7 cellular contexts compared by ENCODE assay signal in the genomic region with DNA sequence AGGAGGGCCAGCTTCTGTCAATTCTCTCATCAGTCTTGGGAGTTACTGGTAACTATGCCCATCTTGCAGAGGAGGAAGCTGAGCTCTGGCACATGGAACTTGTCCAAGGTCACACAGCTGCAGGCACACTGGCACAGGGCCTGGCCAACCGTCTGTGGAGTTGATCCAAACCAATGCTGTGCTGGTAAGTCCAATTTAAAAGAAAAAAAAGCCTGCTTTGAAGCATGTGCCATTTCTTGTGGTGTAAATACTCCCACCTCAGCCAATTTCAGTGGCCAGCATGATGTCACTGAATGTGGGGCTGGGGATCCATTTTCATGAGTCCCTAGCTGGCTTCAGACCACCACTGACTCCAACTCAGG.
A peak's percentile ranks its signal among the peaks of the same experiment; 100 is the strongest.
DNase-seq lines count a peak whose midpoint lies in the region; ATAC-seq, FAIRE-seq and TF ChIP-seq lines count a peak whose summit lies in the region.

No MANE protein-coding gene starts in this region.

- 20 to 31% (median 22%) methylated on average over 1 of the region's 1 CpG for WGBS in adipose tissue, 3 donors

- H3K9me3 ChIP-seq in kidney (ENCODE audit: control insufficient read depth in 1 of 2, low read length in 2 of 2) (peaks cover 0 to 13% of the 10 kb centered on the region in 2 donors), HAP-1 (peaks cover 8% of the 10 kb centered on the region; the same call in 1 of the 2 replicates)

- FAIRE-seq in kidney (lab: Jason Lieb, UNC) (no peak), D721Med (lab: Jason Lieb, UNC) (no peak)

- H3K36me3 ChIP-seq in kidney (ENCODE audit: control insufficient read depth in 1 of 2, insufficient read depth in 2 of 2, low read length in 2 of 2) (no peaks in the 10 kb centered on the region), HAP-1 (replicated peaks) (no peaks in the 10 kb centered on the region)

- H3K4me1 ChIP-seq in kidney (ENCODE audit: control insufficient read depth in 1 of 2, insufficient read depth in 1 of 2, low read depth in 1 of 2, low read length in 2 of 2) (peaks cover 0 to 12% of the 10 kb centered on the region in 2 donors), HAP-1 (no peaks in the 10 kb centered on the region; the same call in 1 of the 2 replicates)

- H3K4me3 ChIP-seq in kidney (ENCODE audit: low read length in 2 of 2) (peak overlapping the region in 1 of 2 donors; percentile 1), HAP-1 (no peak overlapping the region)

- in situ Hi-C loops in HAP-1 (cut with MboI; ENCODE audit: low sequenced_read_pairs), result no loop called here

- intact Hi-C loops in kidney (cut with DNase I), result no loop called here

- TF ChIP-seq CTCF in kidney (IDR thresholded peaks at IDR 0.05; ENCODE audit: borderline replicate concordance, extremely low read depth, insufficient read depth) (no peak), D721Med (IDR thresholded peaks at IDR 0.05; ENCODE audit: insufficient read depth, missing control alignments) (no peak)

- no peaks in the 10 kb centered on the region for H3K27me3 ChIP-seq in HAP-1 (ENCODE audit: low read depth)

- peak overlapping the region; percentile 30 for H3K27ac ChIP-seq in adipose tissue (ENCODE audit: low read depth, low read length)
- H3K27ac ChIP-seq in kidney (ENCODE audit: low read depth in 2 of 2, low read length in 2 of 2), result peak overlapping the region; percentile 83 to 94
- H3K27ac ChIP-seq in substantia nigra (ENCODE audit: low read depth, low read length, poor library complexity, severe bottlenecking), result peak overlapping the region; percentile 49

- ATAC-seq in HG03442 (IDR thresholded peaks at IDR 0.05; ENCODE audit: unreplicated experiment), result peak; percentile 10

- H3K9ac ChIP-seq in kidney (ENCODE audit: low read length in 2 of 2), result peak overlapping the region in 1 of 2 donors; percentile 42

- DNase-seq in kidney, result no peak
- peak in 4 of 49 donors; percentile 9 to 51 (median 28) for DNase-seq in substantia nigra (lab: John Stamatoyannopoulos, UW)
- no peak for DNase-seq in SIG-M5 (lab: John Stamatoyannopoulos, UW)
- no peak for DNase-seq in D721Med (ENCODE audit: insufficient read length, low spot score)
- no peak for DNase-seq in HAP-1 (ENCODE audit: low spot score in 2 of 2)

Comparison
In these comparisons a context has a peak if more than half of its experiments do, and no peak if none do; other contexts are left out.
1. H3K27ac ChIP-seq: peak in every context shown above with its lines; median percentile 88 in kidney; 49 in substantia nigra; 30 in adipose tissue.